Comparison of ENCODE assay signal across 18 cellular contexts in genomic region chr21:38258803-38259485, GRCh38. TPM values are rescaled to one million over a fixed set of nuclear protein-coding genes. Genes with fewer than 3 reads are reported as not detected.
A peak's percentile ranks its signal among the peaks of the same experiment; 100 is the strongest.
DNase-seq lines count a peak whose midpoint lies in the region; ATAC-seq, FAIRE-seq and TF ChIP-seq lines count a peak whose summit lies in the region.
"Had no signal": no experiment of that assay in that cellular context is flagged by ENCODE, and none has a peak within 500 bp of the region (broad histone marks: within the 10 kb centered on the region; RNA-seq: fewer than 3 reads in every experiment).

No MANE protein-coding gene starts in this region.

- H3K9me3 ChIP-seq in mammary epithelial cell (replicated peaks; ENCODE audit: insufficient read depth, low read length) (no peaks in the 10 kb centered on the region), keratinocyte (ENCODE audit: control insufficient read depth, low read depth, low read length) (no peaks in the 10 kb centered on the region), WERI-Rb-1 (ENCODE audit: severe bottlenecking) (no peaks in the 10 kb centered on the region), colonic mucosa (no peaks in the 10 kb centered on the region)
- H3K9me3 ChIP-seq: heart left ventricle, right atrium auricular region, testis had no signal

- peak overlapping the region; percentile 90 for H3K4me2 ChIP-seq in mammary epithelial cell (ENCODE audit: insufficient read depth, low read depth, low read length)
- peak overlapping the region; percentile 92 for H3K4me2 ChIP-seq in keratinocyte (ENCODE audit: control insufficient read depth, extremely low read depth, insufficient read depth, low read depth, low read length)

- H3K9ac ChIP-seq in mammary epithelial cell (ENCODE audit: insufficient read depth, low read length) (no peak overlapping the region), keratinocyte (ENCODE audit: control insufficient read depth, extremely low read depth, insufficient read depth, low read length) (peak overlapping the region; percentile 87), colonic mucosa (ENCODE audit: low read depth in 2 of 2, low read length in 2 of 2) (no peak overlapping the region)

- H3K36me3 ChIP-seq in mammary epithelial cell (ENCODE audit: insufficient read depth, low read length): no peaks in the 10 kb centered on the region
- H3K36me3 ChIP-seq in keratinocyte (ENCODE audit: control insufficient read depth in 2 of 2, extremely low read depth in 1 of 2, insufficient read depth in 2 of 2, low read length in 2 of 2): peaks cover 0 to 5% of the 10 kb centered on the region in 2 experiments
- no peaks in the 10 kb centered on the region for H3K36me3 ChIP-seq in WERI-Rb-1
- no peaks in the 10 kb centered on the region for H3K36me3 ChIP-seq in colonic mucosa
- H3K36me3 ChIP-seq: heart left ventricle, right atrium auricular region had no signal

- H3K27me3 ChIP-seq in HL-60 (ENCODE audit: insufficient read depth, poor library complexity, severe bottlenecking) (no peaks in the 10 kb centered on the region), mammary epithelial cell (ENCODE audit: insufficient read depth, low read length) (no peaks in the 10 kb centered on the region), keratinocyte (ENCODE audit: control insufficient read depth, extremely low read depth, insufficient read depth, low read length) (no peaks in the 10 kb centered on the region), WERI-Rb-1 (ENCODE audit: insufficient read depth, low read depth, severe bottlenecking) (no peaks in the 10 kb centered on the region), colonic mucosa (no peaks in the 10 kb centered on the region)
- H3K27me3 ChIP-seq: right atrium auricular region, testis had no signal

- dilution Hi-C loops in mammary epithelial cell (cut with HindIII; ENCODE audit: low sequenced_read_pairs): no loop called here
- dilution Hi-C loops in keratinocyte (cut with MboI; ENCODE audit: extremely low pct_ligation_motif_present, low sequenced_read_pairs): no loop called here

- WGBS in mammary epithelial cell (ENCODE audit: low coverage, missing lambda C conversion rate): 96% methylated on average over 14 of the region's 14 CpGs

- no peaks in the 10 kb centered on the region for H4K20me1 ChIP-seq in mammary epithelial cell (ENCODE audit: insufficient read depth, low read length)
- H4K20me1 ChIP-seq in keratinocyte (ENCODE audit: control insufficient read depth, extremely low read depth, insufficient read depth, low read length): no peaks in the 10 kb centered on the region

- H3K9me1 ChIP-seq in keratinocyte (ENCODE audit: control insufficient read depth, extremely low read depth, insufficient read depth, low read length): no peaks in the 10 kb centered on the region

- peaks cover 25% of the 10 kb centered on the region for H3K4me1 ChIP-seq in mammary epithelial cell (ENCODE audit: insufficient read depth, low read length)
- peaks cover 25% of the 10 kb centered on the region for H3K4me1 ChIP-seq in keratinocyte (ENCODE audit: control insufficient read depth, extremely low read depth, insufficient read depth, low read length)
- no peaks in the 10 kb centered on the region for H3K4me1 ChIP-seq in colonic mucosa
- H3K4me1 ChIP-seq: right atrium auricular region, testis had no signal

- peak; percentile 58 for FAIRE-seq in keratinocyte (lab: Jason Lieb, UNC)
- FAIRE-seq: GM12892 had no signal

- H2AFZ ChIP-seq in mammary epithelial cell (ENCODE audit: low read depth, low read length) (no peak overlapping the region), keratinocyte (ENCODE audit: control insufficient read depth, low read length) (no peak overlapping the region)

- in situ Hi-C loops in mammary epithelial cell (cut with MboI; ENCODE audit: low sequenced_read_pairs in 2 of 2): no loop called here

- H3K4me3 ChIP-seq in HL-60 (replicated peaks; ENCODE audit: insufficient read depth, low read length): no peak overlapping the region
- peak overlapping the region in 1 of 3 experiments; percentile 88 for H3K4me3 ChIP-seq in mammary epithelial cell (replicated peaks in 1 of 3; ENCODE audit: insufficient read depth in 1 of 3, low read depth in 2 of 3, low read length in 3 of 3)
- peak overlapping the region in 2 of 3 experiments; percentile 3 to 89 for H3K4me3 ChIP-seq in keratinocyte (ENCODE audit: control insufficient read depth in 2 of 3, extremely low read depth in 1 of 3, insufficient read depth in 2 of 3, low read depth in 1 of 3, low read length in 3 of 3)
- no peak overlapping the region for H3K4me3 ChIP-seq in WERI-Rb-1 (ENCODE audit: low read depth, low read length)
- no peak overlapping the region for H3K4me3 ChIP-seq in colonic mucosa
- H3K4me3 ChIP-seq: right atrium auricular region, testis had no signal

- H3K79me2 ChIP-seq in mammary epithelial cell (ENCODE audit: insufficient read depth, low read length): peaks cover 65% of the 10 kb centered on the region
- peaks cover 63% of the 10 kb centered on the region for H3K79me2 ChIP-seq in keratinocyte (ENCODE audit: control insufficient read depth, insufficient read depth, low read length)

- DNase-seq in HL-60 (ENCODE audit: low read depth in 1 of 2, low spot score in 1 of 2) (peak in 1 of 2 experiments; percentile 10), mammary epithelial cell (no peak), keratinocyte (ENCODE audit: low read depth, low spot score) (no peak), stromal cell of bone marrow (ENCODE audit: low read depth) (peak; percentile 91), WERI-Rb-1 (no peak), colonic mucosa (no peak)
- DNase-seq: activated CD8-positive, alpha-beta memory T cell treated with anti-CD3 and anti-CD28 coated beads, Interleukin-2, amount 10 ng/mL, durations not matched to agents 7 days and 5 days; activated naive CD4-positive, alpha-beta T cell treated with anti-CD3 and anti-CD28 coated beads, Interleukin-2, amount 10 ng/mL, durations not matched to agents 7 days and 5 days; dermis blood vessel endothelial cell; DMS79; heart left ventricle; NCI-H1417; NCI-H524; SIG-M5; testis had no signal

- intact Hi-C loops in mammary epithelial cell (cut with micrococcal nuclease) (no loop called here), colonic mucosa (cut with DNase I) (no loop called here)

- BruUV-seq in mammary epithelial cell (replicated peaks; lab: Mats Ljungman, UMichigan): no TSS peak

- no peak for ATAC-seq in HG02970 (IDR thresholded peaks at IDR 0.05; ENCODE audit: low FRiP score, unreplicated experiment)
- ATAC-seq: activated CD8-positive, alpha-beta memory T cell treated with anti-CD3 and anti-CD28 coated beads, Interleukin-2, amount 10 ng/mL, durations not matched to agents 7 days and 5 days; heart left ventricle had no signal

- H3K27ac ChIP-seq in HL-60 (replicated peaks) (peak overlapping the region; percentile 51), mammary epithelial cell (ENCODE audit: insufficient read depth, low read depth, low read length) (no peak overlapping the region), keratinocyte (ENCODE audit: control insufficient read depth, insufficient read depth, low read length) (no peak overlapping the region), WERI-Rb-1 (no peak overlapping the region), colonic mucosa (no peak overlapping the region)
- H3K27ac ChIP-seq: right atrium auricular region, testis had no signal

- TF ChIP-seq CTCF in HL-60 (IDR thresholded peaks at IDR 0.05; ENCODE audit: insufficient read depth, low read length): no peak
- no peak for TF ChIP-seq CTCF in mammary epithelial cell (conservative IDR thresholded peaks at IDR 0.05 in 1 of 2, IDR thresholded peaks at IDR 0.05 in 1 of 2; ENCODE audit: extremely low read depth in 1 of 2, insufficient read depth in 1 of 2, low read depth in 1 of 2, low read length in 2 of 2)
- no peak for TF ChIP-seq CTCF in keratinocyte (optimal IDR thresholded peaks at IDR 0.05 in 1 of 3, IDR thresholded peaks at IDR 0.05 in 1 of 3, conservative IDR thresholded peaks at IDR 0.05 in 1 of 3; ENCODE audit: extremely low read depth in 1 of 3, insufficient read depth in 2 of 3, low read length in 3 of 3)
- TF ChIP-seq CTCF in WERI-Rb-1 (IDR thresholded peaks at IDR 0.05; ENCODE audit: low read depth, low read length): no peak
- no peak for TF ChIP-seq CTCF in colonic mucosa (IDR thresholded peaks at IDR 0.05)

- CTCF ChIA-PET in mammary epithelial cell (lab: Charles Lee; ENCODE audit: low non-redundant PET): no interaction called here

RNA-seq across cellular contexts. Expression of gene KCNJ15, which starts 2.2 kb away (rescaled TPM):
- 10 to 100 TPM in 1 of 2 donors, under 1 TPM in 1; 0.83 to 11.7 TPM for total RNA-seq in mammary epithelial cell
- 58.5 TPM for polyA plus RNA-seq in mammary epithelial cell
- polyA minus RNA-seq in mammary epithelial cell: 120 TPM
- 65.9 to 76.3 TPM (median 71.6 TPM) in 3 replicates for polyA plus RNA-seq in keratinocyte
- 3.3 TPM for polyA plus RNA-seq in keratinocyte (2011; ENCODE audit: low read depth)
- polyA plus RNA-seq in keratinocyte (2011; cell fraction: cytosol; rRNA removed): 21.8 and 28.1 TPM in 2 replicates
- 79.7 and 91.4 TPM in 2 replicates for polyA plus RNA-seq in keratinocyte (2011; cell fraction: nucleus; rRNA removed)
- 6.1 and 44.5 TPM in 2 replicates for polyA plus RNA-seq in keratinocyte (2012; ENCODE audit: low replicate concordance)
- polyA minus RNA-seq in keratinocyte: 108 to 194 TPM (median 132 TPM) in 3 replicates
- polyA minus RNA-seq in keratinocyte (2011; cell fraction: cytosol; rRNA and poly(A)+ RNA removed): 34.3 TPM
- polyA minus RNA-seq in keratinocyte (2011; cell fraction: nucleus; rRNA and poly(A)+ RNA removed): 57.8 and 150 TPM in 2 replicates
- under 1 TPM; 0.17 to 0.21 TPM for total RNA-seq in colonic mucosa
- total RNA-seq: activated CD8-positive, alpha-beta memory T cell treated with anti-CD3 and anti-CD28 coated beads, Interleukin-2, amount 10 ng/mL, durations not matched to agents 7 days and 5 days had no signal

Comparison
In these comparisons a context has a peak if more than half of its experiments do, and no peak if none do; other contexts are left out.
1. H3K4me3 ChIP-seq: peak in keratinocyte (2 of 3); none in HL-60 (single experiment), WERI-Rb-1 (single experiment) and colonic mucosa (single experiment).